In the genomic region with DNA sequence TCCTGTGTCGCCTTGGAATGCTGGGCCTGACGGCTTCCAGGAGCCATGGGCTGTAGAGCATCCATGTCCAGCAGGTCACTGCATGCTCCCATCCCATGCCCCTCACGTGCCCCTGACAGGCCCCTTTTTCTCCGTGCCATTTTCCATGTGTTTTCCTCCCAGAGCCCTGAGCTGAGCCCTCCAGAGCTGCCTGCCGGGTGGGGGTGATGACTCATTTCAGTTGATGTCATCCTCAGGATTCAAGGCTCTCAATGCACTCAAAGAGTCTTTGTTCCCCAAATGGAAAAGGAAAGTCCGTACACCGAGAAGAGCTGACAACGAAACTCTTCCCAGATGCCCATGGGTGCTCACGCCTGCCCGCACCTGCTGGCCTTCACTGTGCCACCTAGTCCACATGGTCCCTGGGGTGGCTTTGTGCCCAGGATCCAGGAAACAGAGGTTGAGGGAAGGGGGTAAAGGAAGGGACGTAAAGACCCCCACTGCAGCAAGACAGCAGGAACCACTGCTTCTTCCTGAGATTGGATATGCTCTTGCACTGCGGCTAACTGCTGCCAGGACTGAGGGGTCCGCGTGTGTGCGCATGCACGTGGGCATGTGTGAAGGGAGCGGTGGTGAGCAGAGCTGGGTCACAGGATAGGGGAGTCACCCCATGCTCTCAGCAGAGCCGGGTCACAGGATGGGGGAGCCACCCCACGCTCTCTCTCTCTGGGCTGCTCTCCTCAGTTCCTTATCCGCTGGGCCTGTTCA, we compare ENCODE assay signal across 11 cellular contexts. TPM values are rescaled to one million over a fixed set of nuclear protein-coding genes. Genes with fewer than 3 reads are reported as not detected.
DNase-seq lines count a peak whose midpoint lies in the region; ATAC-seq and TF ChIP-seq lines count a peak whose summit lies in the region.
"Had no signal": no experiment of that assay in that cellular context is flagged by ENCODE, and none has a peak within 500 bp of the region (broad histone marks: within the 10 kb centered on the region; RNA-seq: fewer than 3 reads in every experiment).

No MANE protein-coding gene starts in this region.

- TF ChIP-seq CTCF in RWPE1 (conservative IDR thresholded peaks at IDR 0.05; ENCODE audit: low read depth) (no peak), fibroblast of mammary gland (conservative IDR thresholded peaks at IDR 0.05; ENCODE audit: control insufficient read depth, insufficient read depth, low read depth, low read length) (no peak), neural crest cell (conservative IDR thresholded peaks at IDR 0.05) (no peak)

- ATAC-seq in HG03469 (IDR thresholded peaks at IDR 0.05; ENCODE audit: unreplicated experiment) = no peak
- no peak for ATAC-seq in T-cell (replicated peaks in 1 of 4)
- no peak for ATAC-seq in HG03565 (IDR thresholded peaks at IDR 0.05; ENCODE audit: unreplicated experiment)

- peak; percentile 85 for DNase-seq in EH (ENCODE audit: low read depth)
- peak; percentile 45 for DNase-seq in RWPE1 (ENCODE audit: low spot score)
- DNase-seq in fibroblast of mammary gland (ENCODE audit: low read depth) = peak; percentile 79
- DNase-seq in neural crest cell (ENCODE audit: low read depth, low spot score) = peak; percentile 34
- DNase-seq in NOMO-1 treated with DMSO at 0.1 percent for 48 hours (lab: John Stamatoyannopoulos, UW; ENCODE audit: unreplicated experiment) = no peak
- DNase-seq in T-cell = no peak
- DNase-seq: activated B cell treated with CpG ODN at 0.5 μM for 24 hours, NCI-H1417 treated with DMSO at 0.1 percent for 48 hours had no signal

- no peak overlapping the region for H3K27ac ChIP-seq in RWPE1

- H3K36me3 Mint-ChIP-seq in neural crest cell (ENCODE audit: low read depth) (no peaks in the 10 kb centered on the region), T-cell (no peaks in the 10 kb centered on the region)

- POLR2A ChIA-PET in RWPE1 (lab: Yijun Ruan, JAX; ENCODE audit: low non-redundant PET) = no interaction called here
- POLR2A ChIA-PET in T-cell (lab: Charles Lee) = no interaction called here

- CTCF ChIA-PET in RWPE1 (lab: Yijun Ruan, JAX) = interaction anchor here (0.6 kb wide), 1 partner anchor 141 kb away, joined by 3 read pairs; no protein-coding TSS in a partner anchor
- CTCF ChIA-PET in T-cell (lab: Charles Lee) = no interaction called here

- no peak overlapping the region for H3K4me3 ChIP-seq in fibroblast of mammary gland (ENCODE audit: control insufficient read depth, low read depth, low read length)

- peak overlapping the region; percentile 1 for H3K4me3 Mint-ChIP-seq in neural crest cell
- H3K4me3 Mint-ChIP-seq in T-cell = no peak overlapping the region
- H3K4me3 Mint-ChIP-seq: activated B cell treated with CpG ODN at 0.5 μM for 24 hours had no signal

- H3K27me3 Mint-ChIP-seq in neural crest cell (ENCODE audit: low read depth) = peaks cover 12% of the 10 kb centered on the region
- H3K27me3 Mint-ChIP-seq in T-cell = peaks cover 11 to 13% of the 10 kb centered on the region in 2 donors

- H3K4me1 Mint-ChIP-seq in neural crest cell = peaks cover 50% of the 10 kb centered on the region
- peaks cover 0 to 8% (median 5%) of the 10 kb centered on the region in 3 donors for H3K4me1 Mint-ChIP-seq in T-cell

- H3K27ac Mint-ChIP-seq in neural crest cell (ENCODE audit: unreplicated experiment) (peak overlapping the region; percentile 99), T-cell (no peak overlapping the region)
- H3K27ac Mint-ChIP-seq: activated B cell treated with CpG ODN at 0.5 μM for 24 hours, progenitor cell of endocrine pancreas had no signal

- H3K9me3 Mint-ChIP-seq in neural crest cell (no peaks in the 10 kb centered on the region), T-cell (no peaks in the 10 kb centered on the region)
- H3K9me3 Mint-ChIP-seq: activated B cell treated with CpG ODN at 0.5 μM for 24 hours had no signal

RNA-seq across cellular contexts. Expression of gene COL15A1, which starts 27.6 kb away (rescaled TPM):
- total RNA-seq in neural crest cell (0.18 and 0.33 TPM in 2 replicates), T-cell (under 1 TPM in 3 of 5 donors, not detected in 2; 0.15 to 0.20 (median 0.19) TPM)
- total RNA-seq: progenitor cell of endocrine pancreas had no signal

Comparison
In these comparisons a context has a peak if more than half of its experiments do, and no peak if none do; other contexts are left out.
1. DNase-seq: peak in EH (single experiment), RWPE1 (single experiment), fibroblast of mammary gland (single experiment) and neural crest cell (single experiment); none in NOMO-1 treated with DMSO at 0.1 percent for 48 hours (single experiment) and T-cell (0 of 34).